In genomic region chr16:75916431-75916830, GRCh38 we compare ENCODE assay signal across 22 cellular contexts.
"Had no signal": no experiment of that assay in that cellular context is flagged by ENCODE, and none has a peak within 500 bp of the region (broad histone marks: within the 10 kb centered on the region; RNA-seq: fewer than 3 reads in every experiment).

No MANE protein-coding gene starts in this region.

- H3K27me3 Mint-ChIP-seq: dendritic cell treated with granulocyte-macrophage colony-stimulating factor and Interleukin-4, amounts not matched to agents 40 ng/mL and 50 ng/mL, for 4 days; memory B cell had no signal

- H3K4me1 Mint-ChIP-seq: memory B cell had no signal

- ATAC-seq: effector memory CD8-positive, alpha-beta T cell; esophagus mucosa; gastrocnemius medialis; heart left ventricle; left cardiac atrium; left lobe of liver; mucosa of descending colon had no signal

- H3K36me3 Mint-ChIP-seq: memory B cell, mesothelial cell of epicardium had no signal

- H3K27ac Mint-ChIP-seq: dendritic cell treated with granulocyte-macrophage colony-stimulating factor and Interleukin-4, amounts not matched to agents 40 ng/mL and 50 ng/mL, for 4 days; effector memory CD8-positive, alpha-beta T cell; endodermal cell; memory B cell; mesothelial cell of epicardium had no signal

- H3K9me3 Mint-ChIP-seq: dendritic cell treated with granulocyte-macrophage colony-stimulating factor and Interleukin-4, amounts not matched to agents 40 ng/mL and 50 ng/mL, for 4 days; endodermal cell; memory B cell; mesothelial cell of epicardium had no signal

- H3K4me3 Mint-ChIP-seq: dendritic cell treated with granulocyte-macrophage colony-stimulating factor and Interleukin-4, amounts not matched to agents 40 ng/mL and 50 ng/mL, for 4 days; effector memory CD8-positive, alpha-beta T cell; endodermal cell; memory B cell; mesothelial cell of epicardium had no signal

- DNase-seq: cerebellar nuclear complex; colonic mucosa; cortex of kidney; effector CD8-positive, alpha-beta T cell; effector memory CD8-positive, alpha-beta T cell; endodermal cell; erythroblast; esophagus squamous epithelium; foreskin fibroblast; foreskin melanocyte; gastrocnemius medialis; heart left ventricle; hippocampal formation; left cardiac atrium; left ventricle myocardium inferior; mammary epithelial cell; mucosa of descending colon had no signal
